13 cellular contexts compared by ENCODE assay signal in genomic region chr14:103047453-103047852, GRCh38. TPM values are rescaled to one million over a fixed set of nuclear protein-coding genes. Genes with fewer than 3 reads are reported as not detected.
"Had no signal": no experiment of that assay in that cellular context is flagged by ENCODE, and none has a peak within 500 bp of the region (broad histone marks: within the 10 kb centered on the region; RNA-seq: fewer than 3 reads in every experiment).

No MANE protein-coding gene starts in this region.

RNA-seq across cellular contexts. Expression of gene LBHD2, which starts 36.6 kb away (rescaled TPM):
- total RNA-seq: stomach, suprapubic skin, temporal lobe, thoracic aorta, thyroid gland, tibial nerve, transverse colon, upper lobe of left lung, upper lobe of right lung, ureter, urinary bladder, uterus, vagina had no signal
- polyA plus RNA-seq: stomach, urinary bladder had no signal

RNA-seq across cellular contexts. Expression of gene EXOC3L4, which starts 47.1 kb away (rescaled TPM):
- total RNA-seq: temporal lobe, thoracic aorta had no signal
